18 cellular contexts compared by ENCODE assay signal in the genomic region with DNA sequence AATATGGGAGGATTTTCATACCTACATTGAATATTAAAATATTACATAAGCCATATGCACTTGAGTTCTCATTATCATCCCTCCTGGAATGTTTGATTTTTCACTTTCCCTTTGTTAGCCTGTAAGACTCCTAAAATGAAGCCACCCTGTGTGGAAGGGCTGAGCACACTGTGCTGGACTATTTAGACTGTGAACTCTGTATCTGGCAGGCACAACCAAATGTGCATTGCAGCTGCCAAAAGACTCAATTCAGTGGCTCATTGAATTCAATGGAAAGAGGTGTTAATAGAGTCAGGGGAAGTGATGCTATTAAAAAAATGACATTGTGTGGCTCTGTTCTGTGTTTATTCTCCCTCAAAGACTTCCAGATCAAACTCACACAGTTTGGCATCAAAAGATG.
"Had no signal": no experiment of that assay in that cellular context is flagged by ENCODE, and none has a peak within 500 bp of the region (broad histone marks: within the 10 kb centered on the region; RNA-seq: fewer than 3 reads in every experiment).

No MANE protein-coding gene starts in this region.

- H3K27ac Mint-ChIP-seq: activated CD4-positive, alpha-beta T cell treated with anti-CD3 and anti-CD28 coated beads, Interleukin-2, amount 10 ng/mL, durations not matched to agents 24 days and 14 days; activated CD8-positive, alpha-beta T cell treated with anti-CD3 and anti-CD28 coated beads for 36 hours; activated naive CD4-positive, alpha-beta T cell treated with anti-CD3 and anti-CD28 coated beads, Interleukin-2, amount 10 ng/mL, durations not matched to agents 7 days and 5 days; activated naive CD8-positive, alpha-beta T cell treated with anti-CD3 and anti-CD28 coated beads, Interleukin-2, amount 50 U/mL, for 24 hours; activated T-cell treated with anti-CD3 and anti-CD28 coated beads, Interleukin-2, amount 50 U/mL, for 24 hours; naive thymus-derived CD4-positive, alpha-beta T cell; stimulated activated memory B cell treated with anti-CD40 and anti-IgM and Interleukin-4, amounts not matched to agents 10 μg/mL and 1 μg/mL and 100 μg/mL, for 72 hours had no signal

- H3K4me3 Mint-ChIP-seq: activated CD4-positive, alpha-beta T cell treated with anti-CD3 and anti-CD28 coated beads, Interleukin-2, amount 10 ng/mL, durations not matched to agents 24 days and 14 days; activated CD8-positive, alpha-beta T cell treated with anti-CD3 and anti-CD28 coated beads for 36 hours; activated naive CD4-positive, alpha-beta T cell treated with anti-CD3 and anti-CD28 coated beads, Interleukin-2, amount 10 ng/mL, durations not matched to agents 7 days and 5 days; activated naive CD8-positive, alpha-beta T cell treated with anti-CD3 and anti-CD28 coated beads, Interleukin-2, amount 50 U/mL, for 24 hours; activated T-cell treated with anti-CD3 and anti-CD28 coated beads, Interleukin-2, amount 50 U/mL, for 24 hours; central memory CD8-positive, alpha-beta T cell; naive thymus-derived CD4-positive, alpha-beta T cell; stimulated activated memory B cell treated with anti-CD40 and anti-IgM and Interleukin-4, amounts not matched to agents 10 μg/mL and 1 μg/mL and 100 μg/mL, for 72 hours had no signal

- H3K9me3 Mint-ChIP-seq: activated CD4-positive, alpha-beta T cell treated with anti-CD3 and anti-CD28 coated beads, Interleukin-2, amount 10 ng/mL, durations not matched to agents 24 days and 14 days; activated CD8-positive, alpha-beta T cell treated with anti-CD3 and anti-CD28 coated beads for 36 hours; activated naive CD4-positive, alpha-beta T cell treated with anti-CD3 and anti-CD28 coated beads, Interleukin-2, amount 10 ng/mL, durations not matched to agents 7 days and 5 days; activated naive CD8-positive, alpha-beta T cell treated with anti-CD3 and anti-CD28 coated beads, Interleukin-2, amount 50 U/mL, for 24 hours; activated T-cell treated with anti-CD3 and anti-CD28 coated beads, Interleukin-2, amount 50 U/mL, for 24 hours; central memory CD8-positive, alpha-beta T cell; stimulated activated memory B cell treated with anti-CD40 and anti-IgM and Interleukin-4, amounts not matched to agents 10 μg/mL and 1 μg/mL and 100 μg/mL, for 72 hours had no signal

- H3K4me1 Mint-ChIP-seq: activated CD4-positive, alpha-beta T cell treated with anti-CD3 and anti-CD28 coated beads, Interleukin-2, amount 10 ng/mL, durations not matched to agents 24 days and 14 days; activated naive CD4-positive, alpha-beta T cell treated with anti-CD3 and anti-CD28 coated beads, Interleukin-2, amount 10 ng/mL, durations not matched to agents 7 days and 5 days; activated naive CD8-positive, alpha-beta T cell treated with anti-CD3 and anti-CD28 coated beads, Interleukin-2, amount 50 U/mL, for 24 hours; central memory CD8-positive, alpha-beta T cell; naive thymus-derived CD4-positive, alpha-beta T cell; stimulated activated memory B cell treated with anti-CD40 and anti-IgM and Interleukin-4, amounts not matched to agents 10 μg/mL and 1 μg/mL and 100 μg/mL, for 72 hours had no signal

- DNase-seq: activated CD4-positive, alpha-beta T cell treated with anti-CD3 and anti-CD28 coated beads, Interleukin-2, amount 10 ng/mL, durations not matched to agents 24 days and 14 days; activated CD8-positive, alpha-beta T cell treated with anti-CD3 and anti-CD28 coated beads for 36 hours; activated naive CD4-positive, alpha-beta T cell treated with anti-CD3 and anti-CD28 coated beads, Interleukin-2, amount 10 ng/mL, durations not matched to agents 7 days and 5 days; activated naive CD8-positive, alpha-beta T cell treated with anti-CD3 and anti-CD28 coated beads, Interleukin-2, amount 50 U/mL, for 24 hours; activated T-cell treated with anti-CD3 and anti-CD28 coated beads, Interleukin-2, amount 50 U/mL, for 24 hours; brain microvascular endothelial cell; effector CD4-positive, alpha-beta T cell; gastrocnemius medialis; heart right ventricle; left ventricle myocardium inferior; mesenchymal stem cell; naive thymus-derived CD4-positive, alpha-beta T cell; ovary; stimulated activated CD4-positive, alpha-beta T cell treated with anti-CD3 and anti-CD28 coated beads, Interleukin-4, amount 100 ng/mL, for 4 hours; T1000 had no signal

- ATAC-seq: activated CD8-positive, alpha-beta T cell treated with anti-CD3 and anti-CD28 coated beads for 36 hours; activated naive CD8-positive, alpha-beta T cell treated with anti-CD3 and anti-CD28 coated beads, Interleukin-2, amount 50 U/mL, for 24 hours; gastrocnemius medialis; naive thymus-derived CD4-positive, alpha-beta T cell; sciatic nerve; stimulated activated memory B cell treated with anti-CD40 and anti-IgM and Interleukin-4, amounts not matched to agents 10 μg/mL and 1 μg/mL and 100 μg/mL, for 72 hours had no signal

- H3K4me3 ChIP-seq: gastrocnemius medialis, heart right ventricle, left ventricle myocardium inferior, ovary had no signal

- H3K36me3 Mint-ChIP-seq: activated naive CD4-positive, alpha-beta T cell treated with anti-CD3 and anti-CD28 coated beads, Interleukin-2, amount 10 ng/mL, durations not matched to agents 7 days and 5 days; naive thymus-derived CD4-positive, alpha-beta T cell; stimulated activated memory B cell treated with anti-CD40 and anti-IgM and Interleukin-4, amounts not matched to agents 10 μg/mL and 1 μg/mL and 100 μg/mL, for 72 hours had no signal

- H3K27me3 ChIP-seq: brain microvascular endothelial cell, gastrocnemius medialis, ovary had no signal

- H3K36me3 ChIP-seq: brain microvascular endothelial cell, gastrocnemius medialis, heart right ventricle, left ventricle myocardium inferior, ovary had no signal
